Comparison of ENCODE assay signal across 1 cellular context in genomic region chr3:138923531-138923994, GRCh38.
TF ChIP-seq lines count a peak whose summit lies in the region.

No MANE protein-coding gene starts in this region.

TF ChIP-seq in K562, 482 proteins besides CTCF, POLR2A, EP300 and RAD21 (continued from another document):
- TF ChIP-seq, protein P1, sequence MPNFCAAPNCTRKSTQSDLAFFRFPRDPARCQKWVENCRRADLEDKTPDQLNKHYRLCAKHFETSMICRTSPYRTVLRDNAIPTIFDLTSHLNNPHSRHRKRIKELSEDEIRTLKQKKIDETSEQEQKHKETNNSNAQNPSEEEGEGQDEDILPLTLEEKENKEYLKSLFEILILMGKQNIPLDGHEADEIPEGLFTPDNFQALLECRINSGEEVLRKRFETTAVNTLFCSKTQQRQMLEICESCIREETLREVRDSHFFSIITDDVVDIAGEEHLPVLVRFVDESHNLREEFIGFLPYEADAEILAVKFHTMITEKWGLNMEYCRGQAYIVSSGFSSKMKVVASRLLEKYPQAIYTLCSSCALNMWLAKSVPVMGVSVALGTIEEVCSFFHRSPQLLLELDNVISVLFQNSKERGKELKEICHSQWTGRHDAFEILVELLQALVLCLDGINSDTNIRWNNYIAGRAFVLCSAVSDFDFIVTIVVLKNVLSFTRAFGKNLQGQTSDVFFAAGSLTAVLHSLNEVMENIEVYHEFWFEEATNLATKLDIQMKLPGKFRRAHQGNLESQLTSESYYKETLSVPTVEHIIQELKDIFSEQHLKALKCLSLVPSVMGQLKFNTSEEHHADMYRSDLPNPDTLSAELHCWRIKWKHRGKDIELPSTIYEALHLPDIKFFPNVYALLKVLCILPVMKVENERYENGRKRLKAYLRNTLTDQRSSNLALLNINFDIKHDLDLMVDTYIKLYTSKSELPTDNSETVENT (CRISPR knock-in tag; IDR thresholded peaks at IDR 0.05), result no peak
- TF ChIP-seq ZNF785 (CRISPR knock-in tag; IDR thresholded peaks at IDR 0.05) (no peak), SUPT5H (IDR thresholded peaks at IDR 0.05) (no peak), ZNF766 (CRISPR knock-in tag; conservative IDR thresholded peaks at IDR 0.05) (0 out of 2 replicates have a peak, but pooled peaks have one; percentile 40), NELFE (IDR thresholded peaks at IDR 0.05; ENCODE audit: insufficient read depth, insufficient read length) (no peak), HNRNPK (IDR thresholded peaks at IDR 0.05; ENCODE audit: low read depth, low read length, poor library complexity, severe bottlenecking) (no peak), SMC3 (conservative IDR thresholded peaks at IDR 0.05; ENCODE audit: insufficient read depth, low read depth, low read length) (peak; percentile 94), ETV1 (tag; conservative IDR thresholded peaks at IDR 0.05; ENCODE audit: low read depth) (0 out of 2 replicates have a peak, but pooled peaks have one; percentile 25), ZNF583 (CRISPR knock-in tag; IDR thresholded peaks at IDR 0.05) (no peak), TFAP4 (CRISPR knock-in tag; IDR thresholded peaks at IDR 0.05; ENCODE audit: borderline replicate concordance) (0 out of 2 replicates have a peak, but pooled peaks have one; percentile 34), POLR3A (IDR thresholded peaks at IDR 0.05; ENCODE audit: borderline replicate concordance, extremely low read depth, insufficient read depth, insufficient read length) (no peak), CTBP1 (IDR thresholded peaks at IDR 0.05; ENCODE audit: borderline replicate concordance) (peak; percentile 59; the same call in 1 of the 2 replicates), SMARCB1 (IDR thresholded peaks at IDR 0.05; ENCODE audit: insufficient read length, low read depth) (no peak), PCBP1 (IDR thresholded peaks at IDR 0.05; ENCODE audit: low read depth, low read length, poor library complexity, severe bottlenecking) (no peak), JUND (IDR thresholded peaks at IDR 0.05; ENCODE audit: borderline replicate concordance, low read depth, low read length) (peak; percentile 56; the same call in 1 of the 2 replicates), JUND (tag; IDR thresholded peaks at IDR 0.05; ENCODE audit: borderline replicate concordance, low read depth, low read length) (no peak; the same call in 2 of the 3 replicates), RB1 (IDR thresholded peaks at IDR 0.05; ENCODE audit: low read depth) (peak; percentile 54; the same call in 1 of the 2 replicates), CBX3 (IDR thresholded peaks at IDR 0.05; ENCODE audit: borderline replicate concordance in 1 of 2, low read length in 2 of 2) (0 out of 3 replicates have a peak, but pooled peaks of 1 of the 2 experiments have one; percentile 48), CREM (IDR thresholded peaks at IDR 0.05; ENCODE audit: low read depth) (peak; percentile 57), RHOXF2B (CRISPR knock-in tag; conservative IDR thresholded peaks at IDR 0.05) (0 out of 2 replicates have a peak, but pooled peaks have one; percentile 5), GABPB1 (CRISPR knock-in tag; IDR thresholded peaks at IDR 0.05) (peak; percentile 54; the same call in 1 of the 2 replicates), ID3 (CRISPR knock-in tag; IDR thresholded peaks at IDR 0.05) (no peak), ID3 (tag; IDR thresholded peaks at IDR 0.05) (0 out of 2 replicates have a peak, but pooled peaks have one; percentile 49), C11orf30 (IDR thresholded peaks at IDR 0.05; ENCODE audit: low read depth) (no peak), DEAF1 (CRISPR knock-in tag; IDR thresholded peaks at IDR 0.05) (peak; percentile 66), ZBTB17 (CRISPR knock-in tag; IDR thresholded peaks at IDR 0.05) (0 out of 2 replicates have a peak, but pooled peaks have one; percentile 28), STAG1 (CRISPR knock-in tag; IDR thresholded peaks at IDR 0.05; ENCODE audit: borderline replicate concordance) (peak; percentile 94), NR3C1 (CRISPR knock-in tag; IDR thresholded peaks at IDR 0.05) (no peak), FOXK1 (CRISPR knock-in tag; IDR thresholded peaks at IDR 0.05; ENCODE audit: borderline replicate concordance) (0 out of 2 replicates have a peak, but pooled peaks have one; percentile 57), TCF3 (CRISPR knock-in tag; IDR thresholded peaks at IDR 0.05) (no peak), YY1 (IDR thresholded peaks at IDR 0.05; ENCODE audit: borderline replicate concordance in 1 of 3, control insufficient read depth in 1 of 3, extremely low read depth in 1 of 3, insufficient read depth in 3 of 3, insufficient read length in 1 of 3, insufficient replicate concordance in 2 of 3, low read depth in 1 of 3, low read length in 2 of 3) (peak in 2 of 3 experiments; percentile 56), ZNF239 (CRISPR knock-in tag; IDR thresholded peaks at IDR 0.05) (no peak), TOE1 (IDR thresholded peaks at IDR 0.05; ENCODE audit: borderline replicate concordance) (no peak), TOE1 (CRISPR knock-in tag; IDR thresholded peaks at IDR 0.05; ENCODE audit: borderline replicate concordance, low read depth) (no peak), HOXB6 (CRISPR knock-in tag; IDR thresholded peaks at IDR 0.05; ENCODE audit: borderline replicate concordance) (no peak), L3MBTL2 (IDR thresholded peaks at IDR 0.05) (peak; percentile 42; the same call in 1 of the 2 replicates), MTA3 (IDR thresholded peaks at IDR 0.05; ENCODE audit: borderline replicate concordance) (0 out of 2 replicates have a peak, but pooled peaks have one; percentile 37), NRF1 (conservative IDR thresholded peaks at IDR 0.05 in 1 of 2, IDR thresholded peaks at IDR 0.05 in 1 of 2) (no peak)
- TF ChIP-seq, protein P2, sequence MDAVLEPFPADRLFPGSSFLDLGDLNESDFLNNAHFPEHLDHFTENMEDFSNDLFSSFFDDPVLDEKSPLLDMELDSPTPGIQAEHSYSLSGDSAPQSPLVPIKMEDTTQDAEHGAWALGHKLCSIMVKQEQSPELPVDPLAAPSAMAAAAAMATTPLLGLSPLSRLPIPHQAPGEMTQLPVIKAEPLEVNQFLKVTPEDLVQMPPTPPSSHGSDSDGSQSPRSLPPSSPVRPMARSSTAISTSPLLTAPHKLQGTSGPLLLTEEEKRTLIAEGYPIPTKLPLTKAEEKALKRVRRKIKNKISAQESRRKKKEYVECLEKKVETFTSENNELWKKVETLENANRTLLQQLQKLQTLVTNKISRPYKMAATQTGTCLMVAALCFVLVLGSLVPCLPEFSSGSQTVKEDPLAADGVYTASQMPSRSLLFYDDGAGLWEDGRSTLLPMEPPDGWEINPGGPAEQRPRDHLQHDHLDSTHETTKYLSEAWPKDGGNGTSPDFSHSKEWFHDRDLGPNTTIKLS (IDR thresholded peaks at IDR 0.05; ENCODE audit: borderline replicate concordance, low read depth), result no peak
- TF ChIP-seq, protein P3, sequence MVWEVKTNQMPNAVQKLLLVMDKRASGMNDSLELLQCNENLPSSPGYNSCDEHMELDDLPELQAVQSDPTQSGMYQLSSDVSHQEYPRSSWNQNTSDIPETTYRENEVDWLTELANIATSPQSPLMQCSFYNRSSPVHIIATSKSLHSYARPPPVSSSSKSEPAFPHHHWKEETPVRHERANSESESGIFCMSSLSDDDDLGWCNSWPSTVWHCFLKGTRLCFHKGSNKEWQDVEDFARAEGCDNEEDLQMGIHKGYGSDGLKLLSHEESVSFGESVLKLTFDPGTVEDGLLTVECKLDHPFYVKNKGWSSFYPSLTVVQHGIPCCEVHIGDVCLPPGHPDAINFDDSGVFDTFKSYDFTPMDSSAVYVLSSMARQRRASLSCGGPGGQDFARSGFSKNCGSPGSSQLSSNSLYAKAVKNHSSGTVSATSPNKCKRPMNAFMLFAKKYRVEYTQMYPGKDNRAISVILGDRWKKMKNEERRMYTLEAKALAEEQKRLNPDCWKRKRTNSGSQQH (CRISPR knock-in tag; IDR thresholded peaks at IDR 0.05), result no peak
- TF ChIP-seq, protein P4, sequence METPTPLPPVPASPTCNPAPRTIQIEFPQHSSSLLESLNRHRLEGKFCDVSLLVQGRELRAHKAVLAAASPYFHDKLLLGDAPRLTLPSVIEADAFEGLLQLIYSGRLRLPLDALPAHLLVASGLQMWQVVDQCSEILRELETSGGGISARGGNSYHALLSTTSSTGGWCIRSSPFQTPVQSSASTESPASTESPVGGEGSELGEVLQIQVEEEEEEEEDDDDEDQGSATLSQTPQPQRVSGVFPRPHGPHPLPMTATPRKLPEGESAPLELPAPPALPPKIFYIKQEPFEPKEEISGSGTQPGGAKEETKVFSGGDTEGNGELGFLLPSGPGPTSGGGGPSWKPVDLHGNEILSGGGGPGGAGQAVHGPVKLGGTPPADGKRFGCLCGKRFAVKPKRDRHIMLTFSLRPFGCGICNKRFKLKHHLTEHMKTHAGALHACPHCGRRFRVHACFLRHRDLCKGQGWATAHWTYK (CRISPR knock-in tag; IDR thresholded peaks at IDR 0.05), result no peak
- TF ChIP-seq, protein P5, sequence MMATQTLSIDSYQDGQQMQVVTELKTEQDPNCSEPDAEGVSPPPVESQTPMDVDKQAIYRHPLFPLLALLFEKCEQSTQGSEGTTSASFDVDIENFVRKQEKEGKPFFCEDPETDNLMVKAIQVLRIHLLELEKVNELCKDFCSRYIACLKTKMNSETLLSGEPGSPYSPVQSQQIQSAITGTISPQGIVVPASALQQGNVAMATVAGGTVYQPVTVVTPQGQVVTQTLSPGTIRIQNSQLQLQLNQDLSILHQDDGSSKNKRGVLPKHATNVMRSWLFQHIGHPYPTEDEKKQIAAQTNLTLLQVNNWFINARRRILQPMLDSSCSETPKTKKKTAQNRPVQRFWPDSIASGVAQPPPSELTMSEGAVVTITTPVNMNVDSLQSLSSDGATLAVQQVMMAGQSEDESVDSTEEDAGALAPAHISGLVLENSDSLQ (IDR thresholded peaks at IDR 0.05), result peak; percentile 69; the same call in 1 of the 2 replicates
